17 cellular contexts compared by ENCODE assay signal in genomic region chr1:108758782-108759181, GRCh38. TPM values are rescaled to one million over a fixed set of nuclear protein-coding genes. Genes with fewer than 3 reads are reported as not detected.
"Had no signal": no experiment of that assay in that cellular context is flagged by ENCODE, and none has a peak within 500 bp of the region (broad histone marks: within the 10 kb centered on the region; RNA-seq: fewer than 3 reads in every experiment).

No MANE protein-coding gene starts in this region.

- DNase-seq: activated CD4-positive, CD25-positive, alpha-beta regulatory T cell treated with anti-CD3 and anti-CD28 coated beads, Interleukin-2, amount 50 U/mL, for 72 hours; activated naive CD4-positive, alpha-beta T cell; activated naive CD8-positive, alpha-beta T cell treated with anti-CD3 and anti-CD28 coated beads, Interleukin-2, amount 10 ng/mL, durations not matched to agents 7 days and 5 days; aorta; esophagus squamous epithelium; head of caudate nucleus; posterior cingulate gyrus; retina; stimulated activated CD4-positive, alpha-beta T cell treated with anti-CD3 and anti-CD28 coated beads, Interleukin-12 subunit alpha, Interleukin-12 subunit beta, amount 100 ng/mL, for 4 hours; stimulated activated CD4-positive, alpha-beta T cell treated with anti-CD3 and anti-CD28 coated beads, Interleukin-2, amount 100 ng/mL, for 24 hours; T-helper 9 cell; thyroid gland had no signal

- H3K9me3 ChIP-seq: esophagus squamous epithelium, thyroid gland had no signal

- H3K4me1 ChIP-seq: esophagus squamous epithelium, thyroid gland had no signal

- ATAC-seq: natural killer cell treated with Interleukin-12 subunit alpha and Interleukin-12 subunit beta and Interleukin-15 and Interleukin-18, amount 100 ng/mL, for 72 hours; stimulated activated effector memory CD8-positive, alpha-beta T cell treated with anti-CD3 and anti-CD28 coated beads, Interleukin-12 subunit alpha, Interleukin-12 subunit beta, amount 100 ng/mL, for 72 hours had no signal

- H3K4me3 ChIP-seq: esophagus squamous epithelium, thyroid gland had no signal

- H3K27ac ChIP-seq: esophagus squamous epithelium, thyroid gland had no signal

- H3K27me3 ChIP-seq: esophagus squamous epithelium, thyroid gland had no signal

RNA-seq across cellular contexts. Expression of gene FNDC7, which starts 46.1 kb away (rescaled TPM):
- total RNA-seq: activated CD8-positive, alpha-beta memory T cell treated with anti-CD3 and anti-CD28 coated beads for 36 hours; activated naive CD8-positive, alpha-beta T cell treated with anti-CD3 and anti-CD28 coated beads, Interleukin-2, amount 10 ng/mL, durations not matched to agents 7 days and 5 days; aorta; esophagus squamous epithelium; lower leg skin; mesenteric fat pad; thyroid gland had no signal
